Comparison of ENCODE assay signal across 18 cellular contexts in genomic region chr7:74236284-74236683, GRCh38. TPM values are rescaled to one million over a fixed set of nuclear protein-coding genes. Genes with fewer than 3 reads are reported as not detected.
DNase-seq lines count a peak whose midpoint lies in the region; ATAC-seq, FAIRE-seq and TF ChIP-seq lines count a peak whose summit lies in the region.
"Had no signal": no experiment of that assay in that cellular context is flagged by ENCODE, and none has a peak within 500 bp of the region (broad histone marks: within the 10 kb centered on the region; RNA-seq: fewer than 3 reads in every experiment).

No MANE protein-coding gene starts in this region.

- no peaks in the 10 kb centered on the region for H3K9me3 Mint-ChIP-seq in activated naive CD8-positive, alpha-beta T cell treated with anti-CD3 and anti-CD28 coated beads, Interleukin-2, amount 10 ng/mL, durations not matched to agents 7 days and 5 days
- no peaks in the 10 kb centered on the region for H3K9me3 Mint-ChIP-seq in activated naive CD8-positive, alpha-beta T cell treated with anti-CD3 and anti-CD28 coated beads for 36 hours
- no peaks in the 10 kb centered on the region for H3K9me3 Mint-ChIP-seq in T-helper 2 cell treated with Interferon-gamma antibody and Interleukin-4, amounts not matched to agents 5 μg/mL and 100 μg/mL, for 36 hours
- H3K9me3 Mint-ChIP-seq: CD8-positive, alpha-beta memory T cell had no signal

- POLR2A ChIA-PET in activated naive CD8-positive, alpha-beta T cell treated with anti-CD3 and anti-CD28 coated beads, Interleukin-2, amount 10 ng/mL, durations not matched to agents 7 days and 5 days (lab: Charles Lee) = interaction anchor here (0.6 to 1.7 kb wide), 3 partner anchors 10 to 18 kb away, joined by 3 to 5 read pairs (median 4); no protein-coding TSS in a partner anchor

- peak; percentile 72 for DNase-seq in activated naive CD8-positive, alpha-beta T cell treated with anti-CD3 and anti-CD28 coated beads, Interleukin-2, amount 10 ng/mL, durations not matched to agents 7 days and 5 days
- no peak for DNase-seq in activated naive CD8-positive, alpha-beta T cell treated with anti-CD3 and anti-CD28 coated beads for 36 hours
- DNase-seq in T-helper 2 cell treated with Interferon-gamma antibody and Interleukin-4, amounts not matched to agents 5 μg/mL and 100 μg/mL, for 36 hours (ENCODE audit: low spot score) = no peak
- peak; percentile 30 for DNase-seq in fibroblast of villous mesenchyme (ENCODE audit: low read depth)
- DNase-seq in D721Med (ENCODE audit: insufficient read length, low spot score) = no peak
- DNase-seq in ecto neural progenitor cell (ENCODE audit: low spot score) = no peak
- no peak for DNase-seq in cardiac septum (ENCODE audit: low spot score)
- DNase-seq: BE2C; CD8-positive, alpha-beta memory T cell; DMS 273 treated with DMSO at 0.1 percent for 48 hours; EL; KG1; MG63; NCI-H1930; NCI-H2171; Peyer's patch; SHP77 had no signal

- H3K36me3 Mint-ChIP-seq in activated naive CD8-positive, alpha-beta T cell treated with anti-CD3 and anti-CD28 coated beads, Interleukin-2, amount 10 ng/mL, durations not matched to agents 7 days and 5 days = peaks cover 46% of the 10 kb centered on the region
- H3K36me3 Mint-ChIP-seq in activated naive CD8-positive, alpha-beta T cell treated with anti-CD3 and anti-CD28 coated beads for 36 hours = peaks cover 41% of the 10 kb centered on the region
- peaks cover 52% of the 10 kb centered on the region for H3K36me3 Mint-ChIP-seq in T-helper 2 cell treated with Interferon-gamma antibody and Interleukin-4, amounts not matched to agents 5 μg/mL and 100 μg/mL, for 36 hours (ENCODE audit: low read depth)

- no peak for TF ChIP-seq CTCF in fibroblast of villous mesenchyme (IDR thresholded peaks at IDR 0.05; ENCODE audit: insufficient read depth, low read depth, low read length)
- no peak for TF ChIP-seq CTCF in D721Med (IDR thresholded peaks at IDR 0.05; ENCODE audit: insufficient read depth, missing control alignments)

- no peak overlapping the region for H3K4me3 ChIP-seq in fibroblast of villous mesenchyme (ENCODE audit: low read depth, low read length)
- H3K4me3 ChIP-seq: MG63, Peyer's patch had no signal

- peaks cover 20% of the 10 kb centered on the region for H3K4me1 Mint-ChIP-seq in activated naive CD8-positive, alpha-beta T cell treated with anti-CD3 and anti-CD28 coated beads, Interleukin-2, amount 10 ng/mL, durations not matched to agents 7 days and 5 days
- no peaks in the 10 kb centered on the region for H3K4me1 Mint-ChIP-seq in activated naive CD8-positive, alpha-beta T cell treated with anti-CD3 and anti-CD28 coated beads for 36 hours
- H3K4me1 Mint-ChIP-seq in T-helper 2 cell treated with Interferon-gamma antibody and Interleukin-4, amounts not matched to agents 5 μg/mL and 100 μg/mL, for 36 hours (ENCODE audit: low read depth) = peaks cover 28% of the 10 kb centered on the region

- H3K27me3 Mint-ChIP-seq in activated naive CD8-positive, alpha-beta T cell treated with anti-CD3 and anti-CD28 coated beads, Interleukin-2, amount 10 ng/mL, durations not matched to agents 7 days and 5 days = no peaks in the 10 kb centered on the region
- no peaks in the 10 kb centered on the region for H3K27me3 Mint-ChIP-seq in activated naive CD8-positive, alpha-beta T cell treated with anti-CD3 and anti-CD28 coated beads for 36 hours
- no peaks in the 10 kb centered on the region for H3K27me3 Mint-ChIP-seq in T-helper 2 cell treated with Interferon-gamma antibody and Interleukin-4, amounts not matched to agents 5 μg/mL and 100 μg/mL, for 36 hours (ENCODE audit: low read depth)
- H3K27me3 Mint-ChIP-seq: CD8-positive, alpha-beta memory T cell had no signal

- intact Hi-C loops in cardiac septum (cut with DNase I) = no loop called here

- ATAC-seq in activated naive CD8-positive, alpha-beta T cell treated with anti-CD3 and anti-CD28 coated beads, Interleukin-2, amount 10 ng/mL, durations not matched to agents 7 days and 5 days (ENCODE audit: low read depth) = peak; percentile 55

- FAIRE-seq in D721Med (lab: Jason Lieb, UNC) = no peak

- H3K27ac Mint-ChIP-seq in activated naive CD8-positive, alpha-beta T cell treated with anti-CD3 and anti-CD28 coated beads, Interleukin-2, amount 10 ng/mL, durations not matched to agents 7 days and 5 days = peak overlapping the region; percentile 54
- H3K27ac Mint-ChIP-seq in activated naive CD8-positive, alpha-beta T cell treated with anti-CD3 and anti-CD28 coated beads for 36 hours = no peak overlapping the region
- H3K27ac Mint-ChIP-seq in T-helper 2 cell treated with Interferon-gamma antibody and Interleukin-4, amounts not matched to agents 5 μg/mL and 100 μg/mL, for 36 hours = peak overlapping the region; percentile 55

- peak overlapping the region; percentile 10 for H3K4me3 Mint-ChIP-seq in activated naive CD8-positive, alpha-beta T cell treated with anti-CD3 and anti-CD28 coated beads, Interleukin-2, amount 10 ng/mL, durations not matched to agents 7 days and 5 days
- H3K4me3 Mint-ChIP-seq in activated naive CD8-positive, alpha-beta T cell treated with anti-CD3 and anti-CD28 coated beads for 36 hours = no peak overlapping the region
- H3K4me3 Mint-ChIP-seq in T-helper 2 cell treated with Interferon-gamma antibody and Interleukin-4, amounts not matched to agents 5 μg/mL and 100 μg/mL, for 36 hours = peak overlapping the region; percentile 61

RNA-seq across cellular contexts. Expression of gene RFC2, which starts 17.9 kb away (rescaled TPM):
- 10 to 100 TPM; 53.0 to 56.6 TPM for total RNA-seq in activated naive CD8-positive, alpha-beta T cell treated with anti-CD3 and anti-CD28 coated beads, Interleukin-2, amount 10 ng/mL, durations not matched to agents 7 days and 5 days
- total RNA-seq in activated naive CD8-positive, alpha-beta T cell treated with anti-CD3 and anti-CD28 coated beads for 36 hours = 100 to 1,000 TPM; 111 to 112 TPM
- total RNA-seq in fibroblast of villous mesenchyme (18.4 and 22.0 TPM in 2 replicates), cardiac septum (8.3 TPM)

RNA-seq across cellular contexts. Expression of gene LAT2, which starts 26.5 kb away (rescaled TPM):
- 10 to 100 TPM; 21.4 to 22.9 TPM for total RNA-seq in activated naive CD8-positive, alpha-beta T cell treated with anti-CD3 and anti-CD28 coated beads, Interleukin-2, amount 10 ng/mL, durations not matched to agents 7 days and 5 days
- total RNA-seq in activated naive CD8-positive, alpha-beta T cell treated with anti-CD3 and anti-CD28 coated beads for 36 hours = 1 to 10 TPM; 2.6 to 3.2 TPM
- total RNA-seq in fibroblast of villous mesenchyme (0.32 and 1.3 TPM in 2 replicates), cardiac septum (2.3 TPM)
- total RNA-seq: H4 had no signal

RNA-seq across cellular contexts. Expression of gene CLIP2, which starts 52.9 kb away (rescaled TPM):
- 1 to 10 TPM; 3.0 to 3.8 TPM for total RNA-seq in activated naive CD8-positive, alpha-beta T cell treated with anti-CD3 and anti-CD28 coated beads, Interleukin-2, amount 10 ng/mL, durations not matched to agents 7 days and 5 days
- under 1 TPM; 0.62 to 0.74 TPM for total RNA-seq in activated naive CD8-positive, alpha-beta T cell treated with anti-CD3 and anti-CD28 coated beads for 36 hours
- total RNA-seq in fibroblast of villous mesenchyme = 55.7 and 61.8 TPM in 2 replicates
- 9.9 TPM for total RNA-seq in cardiac septum

Comparison
In these comparisons a context has a peak if more than half of its experiments do, and no peak if none do; other contexts are left out.
1. DNase-seq: peak in activated naive CD8-positive, alpha-beta T cell treated with anti-CD3 and anti-CD28 coated beads, Interleukin-2, amount 10 ng/mL, durations not matched to agents 7 days and 5 days (single experiment) and fibroblast of villous mesenchyme (single experiment); none in activated naive CD8-positive, alpha-beta T cell treated with anti-CD3 and anti-CD28 coated beads for 36 hours (single experiment), T-helper 2 cell treated with Interferon-gamma antibody and Interleukin-4, amounts not matched to agents 5 μg/mL and 100 μg/mL, for 36 hours (single experiment), D721Med (single experiment), ecto neural progenitor cell (single experiment) and cardiac septum (single experiment).